In the genomic region with DNA sequence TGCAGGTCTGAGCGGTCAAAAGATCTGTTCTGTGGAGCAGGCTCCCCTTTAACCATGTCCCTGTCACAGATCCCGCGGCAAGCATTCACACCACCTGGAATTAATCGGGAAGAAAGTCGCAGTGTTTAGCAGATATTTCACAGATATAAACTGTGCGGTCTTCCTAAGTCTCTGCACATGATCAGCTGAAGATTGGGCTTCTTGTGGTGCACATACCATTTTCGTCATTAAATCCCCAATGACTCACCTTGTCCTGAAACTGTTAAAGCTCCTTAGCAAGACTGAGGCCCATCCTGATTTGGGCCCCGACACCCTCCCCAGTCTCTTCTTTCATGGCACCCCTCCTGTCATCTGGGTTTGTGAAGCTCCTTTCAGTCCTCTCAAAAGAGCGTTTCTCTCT, we compare ENCODE assay signal across 24 cellular contexts.
"Had no signal": no experiment of that assay in that cellular context is flagged by ENCODE, and none has a peak within 500 bp of the region (broad histone marks: within the 10 kb centered on the region; RNA-seq: fewer than 3 reads in every experiment).

No MANE protein-coding gene starts in this region.

- H3K79me2 ChIP-seq: parathyroid adenoma had no signal

- H3K9ac ChIP-seq: neural progenitor cell, parathyroid adenoma had no signal

- ATAC-seq: foreskin keratinocyte; gastroesophageal sphincter; heart left ventricle; left lung; naive thymus-derived CD4-positive, alpha-beta T cell; stimulated activated effector memory CD8-positive, alpha-beta T cell treated with anti-CD3 and anti-CD28 coated beads, Interleukin-12 subunit alpha, Interleukin-12 subunit beta, amount 100 ng/mL, for 72 hours had no signal

- H3K4me2 ChIP-seq: hepatocyte, neural progenitor cell had no signal

- H3K27me3 ChIP-seq: esophagus muscularis mucosa, foreskin keratinocyte, gastroesophageal sphincter, hepatocyte, left lung, neural progenitor cell, right atrium auricular region, stomach, thyroid gland, vagina had no signal

- H3K4me3 ChIP-seq: esophagus muscularis mucosa, gastroesophageal sphincter, heart left ventricle, hepatocyte, left lung, neural progenitor cell, right atrium auricular region, sigmoid colon, stomach, thyroid gland, vagina had no signal

- DNase-seq: dermis blood vessel endothelial cell; effector memory CD4-positive, alpha-beta T cell; foreskin keratinocyte; heart left ventricle; kidney; left lung; mesendoderm; midbrain; naive thymus-derived CD4-positive, alpha-beta T cell; sigmoid colon; stimulated activated CD4-positive, alpha-beta T cell treated with anti-CD3 and anti-CD28 coated beads, Interleukin-2, amount 100 ng/mL, for 24 hours; stimulated activated CD4-positive, alpha-beta T cell treated with anti-CD3 and anti-CD28 coated beads, Interleukin-4, amount 100 ng/mL, for 24 hours; stimulated activated naive CD4-positive, alpha-beta T cell treated with Interleukin-2 at 50 U/mL for 16 hours; stomach; thyroid gland; trophoblast cell had no signal

- H2AFZ ChIP-seq: hepatocyte, neural progenitor cell, parathyroid adenoma had no signal

- H3K27ac ChIP-seq: esophagus muscularis mucosa, foreskin keratinocyte, gastroesophageal sphincter, heart left ventricle, hepatocyte, left lung, neural progenitor cell, parathyroid adenoma, right atrium auricular region, sigmoid colon, stomach, thyroid gland, vagina had no signal

- H3K4me1 ChIP-seq: foreskin keratinocyte, gastroesophageal sphincter, parathyroid adenoma, right atrium auricular region, sigmoid colon, thyroid gland, vagina had no signal

- H3K36me3 ChIP-seq: esophagus muscularis mucosa, gastroesophageal sphincter, heart left ventricle, left lung, neural progenitor cell, right atrium auricular region, sigmoid colon, stomach, thyroid gland, vagina had no signal

- H3K9me3 ChIP-seq: esophagus muscularis mucosa, gastroesophageal sphincter, heart left ventricle, left lung, right atrium auricular region, sigmoid colon, stomach, thyroid gland, vagina had no signal
